In the genomic region with DNA sequence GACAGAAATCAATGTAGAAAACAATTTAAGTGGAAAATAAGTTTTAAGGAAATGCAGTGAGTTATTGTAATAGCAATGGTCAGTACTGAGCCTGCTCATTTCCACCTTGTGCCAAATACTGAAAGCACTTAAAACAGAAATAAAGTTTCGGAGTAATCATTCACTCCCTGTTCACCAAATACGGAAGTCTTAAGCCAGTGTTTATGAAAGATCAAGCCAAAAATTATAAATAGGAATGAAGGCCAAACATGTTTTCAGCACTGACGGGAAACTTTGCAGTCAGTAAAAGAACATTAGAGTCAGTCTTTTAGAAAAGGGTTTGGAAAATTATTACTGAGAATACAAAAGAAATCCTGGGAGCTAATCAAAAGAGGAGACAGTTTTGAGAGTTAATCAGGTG, we compare ENCODE assay signal across 18 cellular contexts.
"Had no signal": no experiment of that assay in that cellular context is flagged by ENCODE, and none has a peak within 500 bp of the region (broad histone marks: within the 10 kb centered on the region; RNA-seq: fewer than 3 reads in every experiment).

No MANE protein-coding gene starts in this region.

- H3K36me3 ChIP-seq: colonic mucosa, heart right ventricle, ovary, vagina had no signal

- DNase-seq: activated B cell treated with CpG ODN at 0.5 μM for 24 hours; activated CD4-positive, alpha-beta memory T cell treated with anti-CD3 and anti-CD28 coated beads, Interleukin-2, amount 10 ng/mL, durations not matched to agents 7 days and 5 days; activated CD4-positive, alpha-beta T cell treated with anti-CD3 and anti-CD28 coated beads for 4 hours; activated CD8-positive, alpha-beta memory T cell treated with anti-CD3 and anti-CD28 coated beads, Interleukin-2, amount 10 ng/mL, durations not matched to agents 7 days and 5 days; activated naive CD8-positive, alpha-beta T cell treated with anti-CD3 and anti-CD28 coated beads for 36 hours; amygdala; central memory CD4-positive, alpha-beta T cell; colonic mucosa; heart right ventricle; immature natural killer cell; mesenchymal stem cell; mucosa of descending colon; natural killer cell; ovary; stimulated activated naive CD8-positive, alpha-beta T cell treated with anti-CD3 and anti-CD28 coated beads, Interleukin-15, amount 100 ng/mL, for 72 hours; T-helper 1 cell; T-helper 9 cell had no signal

- ATAC-seq: activated CD8-positive, alpha-beta memory T cell treated with anti-CD3 and anti-CD28 coated beads, Interleukin-2, amount 10 ng/mL, durations not matched to agents 7 days and 5 days; heart right ventricle; mucosa of descending colon; natural killer cell; stimulated activated naive CD8-positive, alpha-beta T cell treated with anti-CD3 and anti-CD28 coated beads, Interleukin-15, amount 100 ng/mL, for 72 hours had no signal

- H3K9me3 ChIP-seq: colonic mucosa, heart right ventricle, mucosa of descending colon, ovary, vagina had no signal

- H3K27ac ChIP-seq: colonic mucosa, vagina had no signal

- H3K4me1 ChIP-seq: colonic mucosa, vagina had no signal

- H3K4me3 ChIP-seq: colonic mucosa, heart right ventricle, mucosa of descending colon, ovary, vagina had no signal

- H3K27me3 ChIP-seq: colonic mucosa, heart right ventricle, ovary, vagina had no signal
